In the genomic region with DNA sequence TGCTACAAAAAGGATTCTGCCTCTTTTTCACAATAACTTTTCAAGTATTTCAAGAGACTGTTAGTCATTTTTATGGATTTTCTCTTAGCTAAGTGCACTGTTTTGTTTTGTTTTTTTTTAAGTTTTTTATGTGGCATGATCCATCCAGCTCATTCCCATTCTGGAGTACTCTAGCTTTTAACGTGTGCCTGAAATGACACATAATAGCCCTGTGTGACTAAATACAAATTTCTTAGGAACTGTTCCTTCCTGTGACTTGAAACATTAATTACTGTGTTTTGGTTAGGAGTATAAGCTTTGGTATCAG, we compare ENCODE assay signal across 13 cellular contexts.
DNase-seq lines count a peak whose midpoint lies in the region; ATAC-seq and TF ChIP-seq lines count a peak whose summit lies in the region.
"Had no signal": no experiment of that assay in that cellular context is flagged by ENCODE, and none has a peak within 500 bp of the region (broad histone marks: within the 10 kb centered on the region; RNA-seq: fewer than 3 reads in every experiment).

No MANE protein-coding gene starts in this region.

- H3K9ac ChIP-seq in adipocyte (ENCODE audit: low read length) = no peak overlapping the region
- H3K9ac ChIP-seq: neural progenitor cell had no signal

- no peak overlapping the region for H3K4me3 Mint-ChIP-seq in osteocyte (ENCODE audit: unreplicated experiment)
- H3K4me3 Mint-ChIP-seq in natural killer cell = no peak overlapping the region
- H3K4me3 Mint-ChIP-seq: neural progenitor cell had no signal

- peaks cover 8% of the 10 kb centered on the region for H3K4me1 ChIP-seq in adipocyte (ENCODE audit: control insufficient read depth, insufficient read depth, low read length)
- H3K4me1 ChIP-seq: lower lobe of right lung, neural progenitor cell had no signal

- peak; percentile 16 for DNase-seq in AG20443 (ENCODE audit: low spot score)
- DNase-seq in HCEC 1CT = peak; percentile 32
- no peak for DNase-seq in adipocyte (ENCODE audit: low read depth)
- DNase-seq in osteocyte (ENCODE audit: extremely low spot score, unreplicated experiment) = no peak
- no peak for DNase-seq in DMS79 (lab: John Stamatoyannopoulos, UW)
- DNase-seq in natural killer cell = no peak
- no peak for DNase-seq in stimulated activated CD4-positive, alpha-beta T cell treated with anti-CD3 and anti-CD28 coated beads, Interleukin-2, amount 100 ng/mL, for 24 hours
- no peak for DNase-seq in dorsolateral prefrontal cortex
- DNase-seq: activated naive CD4-positive, alpha-beta T cell; DMS79 treated with DMSO at 0.1 percent for 48 hours; foreskin keratinocyte; lower lobe of right lung had no signal

- H3K4me1 Mint-ChIP-seq in osteocyte (ENCODE audit: unreplicated experiment) (peaks cover 22% of the 10 kb centered on the region), natural killer cell (peaks cover 16 to 18% of the 10 kb centered on the region in 2 donors)
- H3K4me1 Mint-ChIP-seq: neural progenitor cell had no signal

- H3K27ac ChIP-seq in dorsolateral prefrontal cortex = peak overlapping the region in 6 of 59 donors; percentile 5 to 37 (median 21)
- H3K27ac ChIP-seq: foreskin keratinocyte, lower lobe of right lung, neural progenitor cell had no signal

- H3K36me3 ChIP-seq in adipocyte (ENCODE audit: control insufficient read depth, insufficient read depth, low read length, severe bottlenecking) = no peaks in the 10 kb centered on the region
- H3K36me3 ChIP-seq: lower lobe of right lung, neural progenitor cell had no signal

- H3K36me3 Mint-ChIP-seq in osteocyte (ENCODE audit: unreplicated experiment) (no peaks in the 10 kb centered on the region), natural killer cell (no peaks in the 10 kb centered on the region)

- intact Hi-C loops in natural killer cell (cut with micrococcal nuclease) (no loop called here), dorsolateral prefrontal cortex (cut with DNase I) (no loop called here)

- H3K9me3 ChIP-seq in adipocyte (ENCODE audit: control insufficient read depth, low read length) = peaks cover 4% of the 10 kb centered on the region
- H3K9me3 ChIP-seq: lower lobe of right lung had no signal

- H3K4me3 ChIP-seq in adipocyte (ENCODE audit: low read length) (peak overlapping the region; percentile 73), dorsolateral prefrontal cortex (no peak overlapping the region)
- H3K4me3 ChIP-seq: lower lobe of right lung, neural progenitor cell had no signal

- TF ChIP-seq CTCF in osteocyte (IDR thresholded peaks at IDR 0.05) (no peak), natural killer cell (IDR thresholded peaks at IDR 0.05) (no peak), dorsolateral prefrontal cortex (IDR thresholded peaks at IDR 0.05 in 54 of 56, conservative IDR thresholded peaks at IDR 0.05 in 2 of 56; ENCODE audit: low read depth in 1 of 56, partially characterized antibody in 56 of 56) (no peak)

- H3K27me3 ChIP-seq in adipocyte (replicated peaks; ENCODE audit: control insufficient read depth, insufficient read depth, low read length) (no peaks in the 10 kb centered on the region), dorsolateral prefrontal cortex (no peaks in the 10 kb centered on the region)
- H3K27me3 ChIP-seq: foreskin keratinocyte, neural progenitor cell had no signal

- H3K27me3 Mint-ChIP-seq in osteocyte (ENCODE audit: unreplicated experiment) (no peaks in the 10 kb centered on the region), natural killer cell (ENCODE audit: low read depth in 2 of 2) (no peaks in the 10 kb centered on the region)

- H3K9me3 Mint-ChIP-seq in osteocyte (ENCODE audit: unreplicated experiment) = peaks cover 5% of the 10 kb centered on the region
- peaks cover 0 to 2% of the 10 kb centered on the region in 2 donors for H3K9me3 Mint-ChIP-seq in natural killer cell

- ATAC-seq in natural killer cell = no peak
- ATAC-seq: foreskin keratinocyte, lower lobe of right lung had no signal

- peak overlapping the region; percentile 63 for H3K27ac Mint-ChIP-seq in osteocyte (ENCODE audit: unreplicated experiment)
- H3K27ac Mint-ChIP-seq in natural killer cell = no peak overlapping the region
- H3K27ac Mint-ChIP-seq: neural progenitor cell had no signal

Comparison
In these comparisons a context has a peak if more than half of its experiments do, and no peak if none do; other contexts are left out.
1. DNase-seq: peak in AG20443 (single experiment) and HCEC 1CT (single experiment); none in adipocyte (single experiment), osteocyte (single experiment), DMS79 (single experiment), natural killer cell (single experiment), stimulated activated CD4-positive, alpha-beta T cell treated with anti-CD3 and anti-CD28 coated beads, Interleukin-2, amount 100 ng/mL, for 24 hours (0 of 2) and dorsolateral prefrontal cortex (0 of 10).